ENCODE assay signal across 13 cellular contexts in genomic region chr17:1360975-1361374, GRCh38. TPM values are rescaled to one million over a fixed set of nuclear protein-coding genes. Genes with fewer than 3 reads are reported as not detected.
A peak's percentile ranks its signal among the peaks of the same experiment; 100 is the strongest.
DNase-seq lines count a peak whose midpoint lies in the region; ATAC-seq, FAIRE-seq and TF ChIP-seq lines count a peak whose summit lies in the region.
"Had no signal": no experiment of that assay in that cellular context is flagged by ENCODE, and none has a peak within 500 bp of the region (broad histone marks: within the 10 kb centered on the region; RNA-seq: fewer than 3 reads in every experiment).

No MANE protein-coding gene starts in this region.

- H2BK12ac ChIP-seq in mesenchymal stem cell (ENCODE audit: low read length in 2 of 2) = no peak overlapping the region

- no peak overlapping the region for H3K14ac ChIP-seq in mesenchymal stem cell (ENCODE audit: low read length in 2 of 2)

- peaks cover 10% of the 10 kb centered on the region for H3K4me1 ChIP-seq in right cardiac atrium (ENCODE audit: control insufficient read depth, insufficient read depth, low read length)
- H3K4me1 ChIP-seq in mesenchymal stem cell (ENCODE audit: control insufficient read depth, insufficient read depth, low read depth, low read length) = peaks cover 6% of the 10 kb centered on the region
- peaks cover 24 to 51% (median 31%) of the 10 kb centered on the region in 4 donors for H3K4me1 ChIP-seq in transverse colon

- H2AK5ac ChIP-seq in mesenchymal stem cell (ENCODE audit: low read length, severe bottlenecking) = no peak overlapping the region

- TF ChIP-seq EP300 in transverse colon (IDR thresholded peaks at IDR 0.05; ENCODE audit: low read depth) = no peak

- no peak overlapping the region for H3K4ac ChIP-seq in mesenchymal stem cell (ENCODE audit: low read depth in 1 of 2, low read length in 2 of 2)

- H3K9me3 ChIP-seq in right cardiac atrium (ENCODE audit: control insufficient read depth, low read length) (no peaks in the 10 kb centered on the region), mesenchymal stem cell (ENCODE audit: control insufficient read depth, low read length) (no peaks in the 10 kb centered on the region), transverse colon (no peaks in the 10 kb centered on the region)
- H3K9me3 ChIP-seq: vagina had no signal

- no peak overlapping the region for H3K23ac ChIP-seq in mesenchymal stem cell (ENCODE audit: low read length in 2 of 2)

- peak overlapping the region; percentile 73 for H3K9ac ChIP-seq in mesenchymal stem cell (ENCODE audit: low read length)

- TF ChIP-seq CTCF in transverse colon (IDR thresholded peaks at IDR 0.05) = no peak
- TF ChIP-seq CTCF in D721Med (IDR thresholded peaks at IDR 0.05; ENCODE audit: insufficient read depth, missing control alignments) = no peak

- 57% methylated on average over 12 of the region's 12 CpGs for WGBS in right cardiac atrium
- 95% methylated on average over 10 of the region's 12 CpGs for whole genome bisulfite sequencing in mesenchymal stem cell
- 72% methylated on average over 12 of the region's 12 CpGs for WGBS in transverse colon (ENCODE audit: low coverage in 1 of 2), 2 donors

- peak overlapping the region; percentile 52 for H3K27ac ChIP-seq in right cardiac atrium (ENCODE audit: low read length)
- no peak overlapping the region for H3K27ac ChIP-seq in mesenchymal stem cell (ENCODE audit: low read length, poor library complexity, severe bottlenecking)
- peak overlapping the region; percentile 33 to 60 (median 44) for H3K27ac ChIP-seq in transverse colon
- H3K27ac ChIP-seq: vagina had no signal

- no peak overlapping the region for H2BK5ac ChIP-seq in mesenchymal stem cell (ENCODE audit: low read depth, low read length, poor library complexity, severe bottlenecking)

- no peak for DNase-seq in right cardiac atrium
- no peak for DNase-seq in Right ventricle myocardium superior
- peak; percentile 47 for DNase-seq in activated CD8-positive, alpha-beta memory T cell treated with anti-CD3 and anti-CD28 coated beads, Interleukin-2, amount 50 U/mL, for 48 hours
- no peak for DNase-seq in mesenchymal stem cell
- no peak for DNase-seq in transverse colon
- no peak for DNase-seq in D721Med (ENCODE audit: insufficient read length, low spot score)
- DNase-seq in NCI-H2196 (lab: John Stamatoyannopoulos, UW; ENCODE audit: unreplicated experiment) = no peak
- DNase-seq: AML-193, GDM1, NCI-H2171 treated with DMSO at 0.1 percent for 48 hours had no signal

- H3K27me3 ChIP-seq in right cardiac atrium (ENCODE audit: control insufficient read depth, insufficient read depth) (no peaks in the 10 kb centered on the region), mesenchymal stem cell (ENCODE audit: control insufficient read depth in 1 of 2, insufficient read depth in 1 of 2, low read length in 2 of 2) (no peaks in the 10 kb centered on the region), transverse colon (no peaks in the 10 kb centered on the region)
- H3K27me3 ChIP-seq: vagina had no signal

- in situ Hi-C loops in transverse colon (cut with MboI; ENCODE audit: low pct_ligation_motif_present in 1 of 4, low pct_unique_long_range_greater_than_20kb in 1 of 4, low sequenced_read_pairs in 3 of 4) = loop anchor here in 2 of 4 donors (10.0 kb wide), 1 partner anchor 154 kb away; the partner anchor contains the start of gene INPP5K (in 2 of the 2)

- H3K79me1 ChIP-seq in mesenchymal stem cell (replicated peaks; ENCODE audit: low read length, poor library complexity, severe bottlenecking) = peaks cover 2% of the 10 kb centered on the region

- H2BK120ac ChIP-seq in mesenchymal stem cell (ENCODE audit: low read depth, low read length) = no peak overlapping the region

- no peak overlapping the region for H4K8ac ChIP-seq in mesenchymal stem cell (ENCODE audit: low read length)

- H3K36me3 ChIP-seq in mesenchymal stem cell (ENCODE audit: control insufficient read depth in 1 of 2, insufficient read depth in 2 of 2, low read depth in 1 of 2, low read length in 2 of 2) (peaks cover 42 to 45% of the 10 kb centered on the region in 2 experiments), transverse colon (peaks cover 0 to 30% (median 11%) of the 10 kb centered on the region in 4 donors)

- no peak overlapping the region for H3K18ac ChIP-seq in mesenchymal stem cell (ENCODE audit: low read depth in 1 of 2, low read length in 2 of 2)

- no peak overlapping the region for H4K91ac ChIP-seq in mesenchymal stem cell (ENCODE audit: low read length)

- no peak for ATAC-seq in right cardiac atrium
- ATAC-seq in Right ventricle myocardium superior (ENCODE audit: poor library complexity) = no peak
- no peak for ATAC-seq in GM19467 (IDR thresholded peaks at IDR 0.05; ENCODE audit: unreplicated experiment)
- ATAC-seq: esophagus mucosa had no signal

- H3K4me2 ChIP-seq in mesenchymal stem cell (ENCODE audit: low read length, poor library complexity, severe bottlenecking) = no peak overlapping the region

- H2AFZ ChIP-seq in mesenchymal stem cell (ENCODE audit: low read depth, low read length) = no peak overlapping the region

- FAIRE-seq in D721Med (lab: Jason Lieb, UNC) = no peak

- H3K4me3 ChIP-seq in right cardiac atrium (ENCODE audit: low read length) (no peak overlapping the region), mesenchymal stem cell (ENCODE audit: insufficient read depth in 1 of 2, low read depth in 1 of 2, low read length in 2 of 2) (no peak overlapping the region), transverse colon (no peak overlapping the region)
- H3K4me3 ChIP-seq: vagina had no signal

- intact Hi-C loops in right cardiac atrium (cut with DNase I) = loop anchor here (5.0 to 10.0 kb wide), 5 partner anchors 36 to 156 kb away; partner anchors contain the start of genes CRK (in 2 of the 4) and INPP5K (in 2 of the 4)
- intact Hi-C loops in Right ventricle myocardium superior (cut with DNase I) = loop anchor here (5.0 kb wide), 1 partner anchor 91 kb away; no protein-coding TSS in a partner anchor
- intact Hi-C loops in transverse colon (cut with DNase I; ENCODE audit: low total_unique reads) = loop anchor here (10.0 kb wide), 1 partner anchor 154 kb away; the partner anchor contains the start of gene INPP5K

- no peak for TF ChIP-seq POLR2A in transverse colon (IDR thresholded peaks at IDR 0.05)

- H2BK15ac ChIP-seq in mesenchymal stem cell (ENCODE audit: low read depth, poor library complexity, severe bottlenecking) = no peak overlapping the region

RNA-seq across cellular contexts. Expression of gene YWHAE, which starts 39.0 kb away (rescaled TPM):
- total RNA-seq in right cardiac atrium (100 to 1,000 TPM; 484 to 570 (median 535) TPM), Right ventricle myocardium superior (613 TPM), transverse colon (1,000 to 10,000 TPM in 1 of 4 donors, 100 to 1,000 TPM in 3; 158 to 2,397 (median 594) TPM)
- 366 TPM for polyA plus RNA-seq in right cardiac atrium
- polyA plus RNA-seq in mesenchymal stem cell (2013, experiment 1 of 2) = 476 TPM
- 478 TPM for polyA plus RNA-seq in mesenchymal stem cell (2013, experiment 2 of 2)
